Comparison of ENCODE assay signal across 14 cellular contexts in the genomic region with DNA sequence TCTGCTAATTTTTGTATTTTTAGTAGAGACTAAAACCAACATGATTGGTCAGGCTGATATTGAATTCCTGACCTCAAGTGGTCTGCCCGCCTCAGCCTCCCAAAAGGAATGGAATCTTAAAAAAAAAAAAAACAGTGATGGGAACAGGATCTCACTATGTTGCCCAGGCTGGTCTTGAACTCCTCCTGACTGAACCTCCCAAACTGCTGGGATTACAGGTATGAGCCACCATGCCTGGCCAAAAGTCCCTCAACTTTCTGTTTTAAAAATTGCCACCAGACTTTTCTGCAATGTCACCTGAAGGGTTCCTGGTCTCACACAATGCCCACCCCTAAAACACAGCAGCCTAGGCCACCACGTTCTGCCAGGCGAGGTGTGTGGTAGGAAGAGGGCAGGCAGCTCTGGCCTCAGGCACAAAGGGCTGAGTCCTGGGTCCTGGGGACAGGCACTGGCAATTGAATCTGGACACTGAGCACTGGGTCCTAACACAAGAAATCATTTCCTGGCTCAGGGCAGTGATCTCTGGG. TPM values are rescaled to one million over a fixed set of nuclear protein-coding genes. Genes with fewer than 3 reads are reported as not detected.
A peak's percentile ranks its signal among the peaks of the same experiment; 100 is the strongest.
DNase-seq lines count a peak whose midpoint lies in the region; ATAC-seq and TF ChIP-seq lines count a peak whose summit lies in the region.
"Had no signal": no experiment of that assay in that cellular context is flagged by ENCODE, and none has a peak within 500 bp of the region (broad histone marks: within the 10 kb centered on the region; RNA-seq: fewer than 3 reads in every experiment).

No MANE protein-coding gene starts in this region.

- H3K36me3 ChIP-seq in SK-N-SH (replicated peaks in 1 of 2; ENCODE audit: control insufficient read depth in 1 of 2, insufficient read depth in 2 of 2, low read length in 1 of 2) = no peaks in the 10 kb centered on the region
- no peaks in the 10 kb centered on the region for H3K36me3 ChIP-seq in neutrophil
- H3K36me3 ChIP-seq in upper lobe of left lung = no peaks in the 10 kb centered on the region

- H3F3A ChIP-seq in SK-N-SH (replicated peaks; ENCODE audit: insufficient read depth) = no peaks in the 10 kb centered on the region

- CTCF ChIA-PET in SK-N-SH (lab: Yijun Ruan, JAX) = interaction anchor here (1.4 kb wide), 1 partner anchor 83 kb away, joined by 6 read pairs; no protein-coding TSS in a partner anchor
- CTCF ChIA-PET in activated naive CD4-positive, alpha-beta T cell treated with anti-CD3 and anti-CD28 coated beads, Interleukin-2, amount 10 ng/mL, durations not matched to agents 7 days and 5 days (lab: Charles Lee) = interaction anchor here (1.1 kb wide), 1 partner anchor 15 kb away, joined by 4 read pairs; no protein-coding TSS in a partner anchor

- no peak for DNase-seq in SK-N-SH
- DNase-seq in upper lobe of left lung = no peak
- DNase-seq in activated naive CD4-positive, alpha-beta T cell treated with anti-CD3 and anti-CD28 coated beads, Interleukin-2, amount 10 ng/mL, durations not matched to agents 7 days and 5 days = no peak
- no peak for DNase-seq in stimulated activated naive CD4-positive, alpha-beta T cell treated with Interleukin-2 at 50 U/mL for 16 hours (lab: John Stamatoyannopoulos, UW)
- DNase-seq in natural killer cell = no peak
- DNase-seq: activated T-cell treated with anti-CD3 and anti-CD28 coated beads, Interleukin-2, amount 50 U/mL, for 24 hours; Calu3; NCI-H2081 treated with DMSO at 0.1 percent for 48 hours had no signal

- peak overlapping the region; percentile 33; the same call in 1 of the 2 replicates for H2AFZ ChIP-seq in SK-N-SH (ENCODE audit: low read depth)

- WGBS in SK-N-SH (ENCODE audit: low lambda C conversion rate) = 93% methylated on average over 3 of the region's 3 CpGs
- WGBS in upper lobe of left lung, 2 donors = 86% methylated on average over 2 to 3 of the region's 3 CpGs

- no peak for TF ChIP-seq RAD21 in SK-N-SH (IDR thresholded peaks at IDR 0.05; ENCODE audit: low read length)

- POLR2A ChIA-PET in SK-N-SH (lab: Yijun Ruan, JAX) = no interaction called here

- H3K4me1 ChIP-seq in SK-N-SH (ENCODE audit: control insufficient read depth in 1 of 2, insufficient read depth in 2 of 2, low read depth in 1 of 2, low read length in 1 of 2) (peaks cover 7 to 14% of the 10 kb centered on the region in 2 experiments; a peak in 1 of 4 replicates), neutrophil (ENCODE audit: control insufficient read depth in 1 of 2, insufficient read depth in 1 of 2, low read depth in 1 of 2, low read length in 1 of 2) (peaks cover 29 to 32% of the 10 kb centered on the region in 2 experiments), upper lobe of left lung (peaks cover 17 to 26% (median 22%) of the 10 kb centered on the region in 4 donors)

- intact Hi-C loops in natural killer cell (cut with micrococcal nuclease) = no loop called here

- H3K27ac ChIP-seq in SK-N-SH (ENCODE audit: low read depth in 2 of 2, low read length in 1 of 2) (peak overlapping the region; percentile 38 to 48; a peak in 2 of 4 replicates), neutrophil (peak overlapping the region; percentile 97), upper lobe of left lung (peak overlapping the region; percentile 77 to 84 (median 80))
- H3K27ac ChIP-seq: 22Rv1 had no signal

- no peaks in the 10 kb centered on the region for H3K9me2 ChIP-seq in SK-N-SH

- no peaks in the 10 kb centered on the region for H3K79me2 ChIP-seq in SK-N-SH (ENCODE audit: insufficient read depth)

- H3K4me3 ChIP-seq in SK-N-SH (ENCODE audit: low read depth in 2 of 2, low read length in 1 of 2) (no peak overlapping the region), neutrophil (ENCODE audit: low read depth in 1 of 2, low read length in 1 of 2) (peak overlapping the region in 1 of 2 experiments; percentile 27), upper lobe of left lung (no peak overlapping the region)

- ATAC-seq in SK-N-SH treated with all-trans-retinoic acid at 6 μM for 48 hours (no peak; the same call in 2 of the 3 replicates), esophagus mucosa (peak; percentile 19), upper lobe of left lung (ENCODE audit: low FRiP score in 2 of 2) (no peak), natural killer cell (no peak)
- ATAC-seq: activated CD4-positive, CD25-positive, alpha-beta regulatory T cell treated with anti-CD3 and anti-CD28 coated beads, Interleukin-2, amount 50 U/mL, for 24 hours had no signal

- H3K9me3 ChIP-seq in SK-N-SH = no peaks in the 10 kb centered on the region
- H3K9me3 ChIP-seq in neutrophil = no peaks in the 10 kb centered on the region
- H3K9me3 ChIP-seq in upper lobe of left lung = no peaks in the 10 kb centered on the region

- H3K9me3 Mint-ChIP-seq in activated naive CD4-positive, alpha-beta T cell treated with anti-CD3 and anti-CD28 coated beads, Interleukin-2, amount 10 ng/mL, durations not matched to agents 7 days and 5 days = no peaks in the 10 kb centered on the region
- H3K9me3 Mint-ChIP-seq in natural killer cell = no peaks in the 10 kb centered on the region
- H3K9me3 Mint-ChIP-seq: activated T-cell treated with anti-CD3 and anti-CD28 coated beads, Interleukin-2, amount 50 U/mL, for 24 hours had no signal

- H3K27me3 ChIP-seq in SK-N-SH (ENCODE audit: insufficient read depth) (no peaks in the 10 kb centered on the region), neutrophil (no peaks in the 10 kb centered on the region), upper lobe of left lung (no peaks in the 10 kb centered on the region)

- peaks cover 4% of the 10 kb centered on the region for H3K4me1 Mint-ChIP-seq in activated naive CD4-positive, alpha-beta T cell treated with anti-CD3 and anti-CD28 coated beads, Interleukin-2, amount 10 ng/mL, durations not matched to agents 7 days and 5 days
- no peaks in the 10 kb centered on the region for H3K4me1 Mint-ChIP-seq in natural killer cell

- TF ChIP-seq POLR2A in upper lobe of left lung (IDR thresholded peaks at IDR 0.05) = no peak

- H3K27ac Mint-ChIP-seq in activated naive CD4-positive, alpha-beta T cell treated with anti-CD3 and anti-CD28 coated beads, Interleukin-2, amount 10 ng/mL, durations not matched to agents 7 days and 5 days = no peak overlapping the region
- no peak overlapping the region for H3K27ac Mint-ChIP-seq in natural killer cell
- H3K27ac Mint-ChIP-seq: activated T-cell treated with anti-CD3 and anti-CD28 coated beads, Interleukin-2, amount 50 U/mL, for 24 hours; progenitor cell of endocrine pancreas had no signal

- no peaks in the 10 kb centered on the region for H4K20me1 ChIP-seq in SK-N-SH (ENCODE audit: insufficient read depth)

- no peaks in the 10 kb centered on the region for H3K36me3 Mint-ChIP-seq in activated naive CD4-positive, alpha-beta T cell treated with anti-CD3 and anti-CD28 coated beads, Interleukin-2, amount 10 ng/mL, durations not matched to agents 7 days and 5 days
- H3K36me3 Mint-ChIP-seq in natural killer cell = no peaks in the 10 kb centered on the region

- H3K4me2 ChIP-seq in SK-N-SH = no peak overlapping the region

- peaks cover 16% of the 10 kb centered on the region for H3K27me3 Mint-ChIP-seq in activated naive CD4-positive, alpha-beta T cell treated with anti-CD3 and anti-CD28 coated beads, Interleukin-2, amount 10 ng/mL, durations not matched to agents 7 days and 5 days
- H3K27me3 Mint-ChIP-seq in natural killer cell (ENCODE audit: low read depth in 2 of 2) = peaks cover 0 to 5% of the 10 kb centered on the region in 2 donors
- H3K27me3 Mint-ChIP-seq: activated T-cell treated with anti-CD3 and anti-CD28 coated beads, Interleukin-2, amount 50 U/mL, for 24 hours had no signal

- no peak overlapping the region for H3K4me3 Mint-ChIP-seq in activated naive CD4-positive, alpha-beta T cell treated with anti-CD3 and anti-CD28 coated beads, Interleukin-2, amount 10 ng/mL, durations not matched to agents 7 days and 5 days
- H3K4me3 Mint-ChIP-seq in natural killer cell = no peak overlapping the region
- H3K4me3 Mint-ChIP-seq: activated T-cell treated with anti-CD3 and anti-CD28 coated beads, Interleukin-2, amount 50 U/mL, for 24 hours had no signal

- TF ChIP-seq CTCF in SK-N-SH (IDR thresholded peaks at IDR 0.05) (no peak), neutrophil (IDR thresholded peaks at IDR 0.05) (no peak), upper lobe of left lung (IDR thresholded peaks at IDR 0.05) (no peak), natural killer cell (IDR thresholded peaks at IDR 0.05) (no peak)

- TF ChIP-seq EP300 in SK-N-SH (IDR thresholded peaks at IDR 0.05; ENCODE audit: borderline replicate concordance in 1 of 2, low read depth in 1 of 2, low read length in 1 of 2) (no peak), upper lobe of left lung (IDR thresholded peaks at IDR 0.05) (no peak)

- H3K9ac ChIP-seq in SK-N-SH = no peak overlapping the region

TF ChIP-seq in SK-N-SH, 30 proteins besides CTCF, POLR2A, EP300 and RAD21 (continues in another document):
- no peak for TF ChIP-seq GATA2 (CRISPR knock-in tag; IDR thresholded peaks at IDR 0.05)

TF ChIP-seq in SK-N-SH treated with all-trans-retinoic acid at 6 μM for 48 hours, 23 proteins besides CTCF, POLR2A, EP300 and RAD21 (continues in another document):
- TF ChIP-seq OSR1 (CRISPR knock-in tag; IDR thresholded peaks at IDR 0.05) = no peak
- no peak for TF ChIP-seq ISL1 (CRISPR knock-in tag; IDR thresholded peaks at IDR 0.05)
- no peak for TF ChIP-seq TOX (CRISPR knock-in tag; IDR thresholded peaks at IDR 0.05; ENCODE audit: borderline replicate concordance)
- TF ChIP-seq ZFP30 (CRISPR knock-in tag; IDR thresholded peaks at IDR 0.05) = no peak
- no peak for TF ChIP-seq ZNF565 (CRISPR knock-in tag; conservative IDR thresholded peaks at IDR 0.05; ENCODE audit: low read depth)
- TF ChIP-seq ESRRG (CRISPR knock-in tag; IDR thresholded peaks at IDR 0.05) = no peak
- TF ChIP-seq ZNF70 (CRISPR knock-in tag; IDR thresholded peaks at IDR 0.05) = no peak
- no peak for TF ChIP-seq ZFP3 (CRISPR knock-in tag; IDR thresholded peaks at IDR 0.05)
- TF ChIP-seq TCF4 (CRISPR knock-in tag; IDR thresholded peaks at IDR 0.05; ENCODE audit: borderline replicate concordance) = no peak

RNA-seq across cellular contexts. Expression of gene THRAP3, which starts 21.2 kb away (rescaled TPM):
- 33.7 and 46.1 TPM in 2 replicates for polyA plus RNA-seq in SK-N-SH (2012; rRNA removed)
- polyA plus RNA-seq in SK-N-SH (2012; cell fraction: cytosol; rRNA removed) = 34.8 and 38.8 TPM in 2 replicates
- polyA plus RNA-seq in SK-N-SH (2012; cell fraction: nucleus; rRNA removed) = 18.0 and 38.3 TPM in 2 replicates
- 72.0 TPM for total RNA-seq in esophagus mucosa
- total RNA-seq in upper lobe of left lung = 10 to 100 TPM; 55.0 to 91.1 (median 84.0) TPM
- 100 to 1,000 TPM in 1 of 3 donors, 10 to 100 TPM in 2; 88.6 to 110 (median 97.4) TPM for total RNA-seq in natural killer cell

RNA-seq across cellular contexts. Expression of gene MAP7D1, which starts 47.1 kb away (rescaled TPM):
- polyA plus RNA-seq in SK-N-SH (2012; rRNA removed) = 40.6 and 69.9 TPM in 2 replicates
- polyA plus RNA-seq in SK-N-SH (2012; cell fraction: cytosol; rRNA removed) = 78.2 and 85.1 TPM in 2 replicates
- 137 and 148 TPM in 2 replicates for polyA plus RNA-seq in SK-N-SH (2012; cell fraction: nucleus; rRNA removed)
- total RNA-seq in esophagus mucosa (93.1 TPM), upper lobe of left lung (100 to 1,000 TPM; 129 to 290 (median 153) TPM), natural killer cell (100 to 1,000 TPM; 213 to 232 (median 230) TPM)

RNA-seq across cellular contexts. Expression of gene TRAPPC3, which starts 53.8 kb away (rescaled TPM):
- 149 and 169 TPM in 2 replicates for polyA plus RNA-seq in SK-N-SH (2012; rRNA removed)
- polyA plus RNA-seq in SK-N-SH (2012; cell fraction: cytosol; rRNA removed) = 172 and 173 TPM in 2 replicates
- 83.1 and 92.3 TPM in 2 replicates for polyA plus RNA-seq in SK-N-SH (2012; cell fraction: nucleus; rRNA removed)
- total RNA-seq in esophagus mucosa = 65.0 TPM
- 100 to 1,000 TPM in 2 of 6 donors, 10 to 100 TPM in 4; 65.8 to 120 (median 75.5) TPM for total RNA-seq in upper lobe of left lung
- 10 to 100 TPM; 28.0 to 34.7 (median 34.3) TPM for total RNA-seq in natural killer cell

Comparison
In these comparisons a context has a peak if more than half of its experiments do, and no peak if none do; other contexts are left out.
1. H3K27ac ChIP-seq: peak in every context shown above with its lines; median percentile 97 in neutrophil; 80 in upper lobe of left lung; 43 in SK-N-SH.